ENCODE assay signal across 8 cellular contexts in the genomic region with DNA sequence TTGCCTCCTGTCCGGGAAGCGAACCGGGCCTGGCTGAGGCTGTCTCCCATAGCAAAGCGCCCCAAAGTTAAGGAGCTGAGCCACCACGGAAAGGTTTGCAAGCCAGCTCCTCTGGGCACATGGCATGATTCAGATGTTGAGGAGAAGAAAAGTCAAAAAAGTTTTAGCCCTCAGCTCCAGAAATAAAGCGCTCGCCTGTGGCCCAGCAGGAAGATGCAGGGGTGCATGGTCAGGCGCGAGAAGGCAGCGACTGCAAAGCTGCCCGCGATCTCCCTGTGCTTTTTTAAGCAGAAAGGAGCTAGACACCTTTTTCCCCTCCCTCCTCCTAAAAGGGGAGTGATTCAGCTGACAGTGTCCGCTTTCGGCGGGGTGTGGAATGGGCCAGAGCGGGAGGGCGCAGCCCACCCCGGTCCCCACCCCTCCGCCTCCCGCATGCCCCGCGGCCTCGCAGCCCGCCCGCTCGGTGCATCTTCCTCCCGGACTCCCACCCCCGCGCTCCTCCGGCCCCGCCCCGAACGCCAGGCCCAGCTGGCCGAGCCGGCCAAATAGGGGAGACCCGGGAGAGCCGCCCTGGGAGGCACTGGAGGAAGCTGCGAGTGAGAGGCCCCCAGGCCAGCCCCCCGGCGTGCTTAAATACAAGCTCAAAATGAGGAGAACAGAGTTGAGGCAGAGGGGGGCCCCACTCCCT. TPM values are rescaled to one million over a fixed set of nuclear protein-coding genes. Genes with fewer than 3 reads are reported as not detected.
DNase-seq lines count a peak whose midpoint lies in the region; ATAC-seq and TF ChIP-seq lines count a peak whose summit lies in the region.

A gene with protein sequence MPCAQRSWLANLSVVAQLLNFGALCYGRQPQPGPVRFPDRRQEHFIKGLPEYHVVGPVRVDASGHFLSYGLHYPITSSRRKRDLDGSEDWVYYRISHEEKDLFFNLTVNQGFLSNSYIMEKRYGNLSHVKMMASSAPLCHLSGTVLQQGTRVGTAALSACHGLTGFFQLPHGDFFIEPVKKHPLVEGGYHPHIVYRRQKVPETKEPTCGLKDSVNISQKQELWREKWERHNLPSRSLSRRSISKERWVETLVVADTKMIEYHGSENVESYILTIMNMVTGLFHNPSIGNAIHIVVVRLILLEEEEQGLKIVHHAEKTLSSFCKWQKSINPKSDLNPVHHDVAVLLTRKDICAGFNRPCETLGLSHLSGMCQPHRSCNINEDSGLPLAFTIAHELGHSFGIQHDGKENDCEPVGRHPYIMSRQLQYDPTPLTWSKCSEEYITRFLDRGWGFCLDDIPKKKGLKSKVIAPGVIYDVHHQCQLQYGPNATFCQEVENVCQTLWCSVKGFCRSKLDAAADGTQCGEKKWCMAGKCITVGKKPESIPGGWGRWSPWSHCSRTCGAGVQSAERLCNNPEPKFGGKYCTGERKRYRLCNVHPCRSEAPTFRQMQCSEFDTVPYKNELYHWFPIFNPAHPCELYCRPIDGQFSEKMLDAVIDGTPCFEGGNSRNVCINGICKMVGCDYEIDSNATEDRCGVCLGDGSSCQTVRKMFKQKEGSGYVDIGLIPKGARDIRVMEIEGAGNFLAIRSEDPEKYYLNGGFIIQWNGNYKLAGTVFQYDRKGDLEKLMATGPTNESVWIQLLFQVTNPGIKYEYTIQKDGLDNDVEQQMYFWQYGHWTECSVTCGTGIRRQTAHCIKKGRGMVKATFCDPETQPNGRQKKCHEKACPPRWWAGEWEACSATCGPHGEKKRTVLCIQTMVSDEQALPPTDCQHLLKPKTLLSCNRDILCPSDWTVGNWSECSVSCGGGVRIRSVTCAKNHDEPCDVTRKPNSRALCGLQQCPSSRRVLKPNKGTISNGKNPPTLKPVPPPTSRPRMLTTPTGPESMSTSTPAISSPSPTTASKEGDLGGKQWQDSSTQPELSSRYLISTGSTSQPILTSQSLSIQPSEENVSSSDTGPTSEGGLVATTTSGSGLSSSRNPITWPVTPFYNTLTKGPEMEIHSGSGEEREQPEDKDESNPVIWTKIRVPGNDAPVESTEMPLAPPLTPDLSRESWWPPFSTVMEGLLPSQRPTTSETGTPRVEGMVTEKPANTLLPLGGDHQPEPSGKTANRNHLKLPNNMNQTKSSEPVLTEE (N-terminal part only) (minus strand): TSS at position 260 of the 688 bp plus-strand sequence. CDS start 134 bp downstream, at position 126.

- peak within 1 kb of the TSS; percentile 11 for H3K4me3 ChIP-seq in lung
- H3K4me3 ChIP-seq in upper lobe of right lung: peak within 1 kb of the TSS; percentile 52

- no peak within 1 kb of the TSS for H3K27ac Mint-ChIP-seq in central memory CD8-positive, alpha-beta T cell (ENCODE audit: low read depth)

- H3K27me3 Mint-ChIP-seq in central memory CD8-positive, alpha-beta T cell: peaks cover 67% of the 10 kb centered on the region

- H3K9me3 ChIP-seq in lung (ENCODE audit: control insufficient read depth in 2 of 2, insufficient read depth in 1 of 2, low read length in 1 of 2) (no peaks in the 10 kb centered on the region), upper lobe of right lung (no peaks in the 10 kb centered on the region)

- peak within 1 kb of the TSS; percentile 34 for H3K4me3 Mint-ChIP-seq in central memory CD8-positive, alpha-beta T cell

- TF ChIP-seq CTCF in lung (IDR thresholded peaks at IDR 0.05; ENCODE audit: control extremely low read depth, extremely low read depth): no peak
- TF ChIP-seq CTCF in upper lobe of right lung (IDR thresholded peaks at IDR 0.05): no peak

- peak within 1 kb of the TSS; percentile 4 to 67 for H3K27ac ChIP-seq in lung (ENCODE audit: low read depth in 1 of 2, low read length in 1 of 2)
- peak within 1 kb of the TSS; percentile 30 for H3K27ac ChIP-seq in upper lobe of right lung

- intact Hi-C loops in upper lobe of right lung (cut with DNase I): no loop called here

- WGBS in lung, 2 donors: 1 to 4% methylated on average over 40 of the region's 40 CpGs

- H3K27me3 ChIP-seq in lung (ENCODE audit: control insufficient read depth, insufficient read depth) (no peaks in the 10 kb centered on the region), upper lobe of right lung (peaks cover 11% of the 10 kb centered on the region)

- H3K9me3 Mint-ChIP-seq in central memory CD8-positive, alpha-beta T cell: no peaks in the 10 kb centered on the region

- no peaks in the 10 kb centered on the region for H3K36me3 ChIP-seq in lung (ENCODE audit: control insufficient read depth in 2 of 2, insufficient read depth in 2 of 2, low read length in 2 of 2)
- H3K36me3 ChIP-seq in upper lobe of right lung: no peaks in the 10 kb centered on the region

- ATAC-seq in HG03159 (IDR thresholded peaks at IDR 0.05; ENCODE audit: unreplicated experiment) (peak; percentile 50), lung (ENCODE audit: insufficient read depth, low FRiP score) (peak; percentile 77), upper lobe of right lung (peak; percentile 62)
- no peak for ATAC-seq in central memory CD8-positive, alpha-beta T cell (replicated peaks; ENCODE audit: extremely low read depth, poor library complexity, severe bottlenecking)

- DNase-seq in AG20443 (ENCODE audit: low spot score) (peak; percentile 78), lung (ENCODE audit: low spot score) (no peak), upper lobe of right lung (peak; percentile 68), middle frontal gyrus (ENCODE audit: extremely low spot score, low spot score) (no peak), SW480 (ENCODE audit: low spot score) (no peak), NCI-H1092 (lab: John Stamatoyannopoulos, UW) (no peak)
- DNase-seq in central memory CD8-positive, alpha-beta T cell (ENCODE audit: low spot score in 2 of 2): no peak

- H3K36me3 Mint-ChIP-seq in central memory CD8-positive, alpha-beta T cell (ENCODE audit: insufficient read depth): no peaks in the 10 kb centered on the region

- H3K4me1 ChIP-seq in lung (ENCODE audit: control insufficient read depth in 2 of 2, insufficient read depth in 2 of 2, low read length in 2 of 2): peaks cover 4 to 5% of the 10 kb centered on the region in 2 donors
- peaks cover 6% of the 10 kb centered on the region for H3K4me1 ChIP-seq in upper lobe of right lung

- no peaks in the 10 kb centered on the region for H3K4me1 Mint-ChIP-seq in central memory CD8-positive, alpha-beta T cell

RNA-seq across cellular contexts. Expression of the gene that starts here (rescaled TPM):
- total RNA-seq in lung (10 to 100 TPM in 1 of 2 donors, 1 to 10 TPM in 1; 4.8 to 55.1 TPM), upper lobe of right lung (11.2 TPM)
- polyA plus RNA-seq in lung: 1 to 10 TPM; 1.3 to 3.7 TPM

Comparison
In these comparisons a context has a peak if more than half of its experiments do, and no peak if none do; other contexts are left out.
1. DNase-seq: peak in AG20443 (single experiment) and upper lobe of right lung (single experiment); none in central memory CD8-positive, alpha-beta T cell (0 of 2), lung (single experiment), middle frontal gyrus (single experiment), SW480 (single experiment) and NCI-H1092 (single experiment).